ENCODE assay signal across 1 cellular context in genomic region chr3:9349321-9350117, GRCh38.
TF ChIP-seq lines count a peak whose summit lies in the region.

No MANE protein-coding gene starts in this region.

TF ChIP-seq in HepG2, 621 proteins besides CTCF, POLR2A, EP300 and RAD21 (continued from another document):
- TF ChIP-seq USF2 (IDR thresholded peaks at IDR 0.05; ENCODE audit: low read depth, low read length) (no peak), USF2 (CRISPR knock-in tag; IDR thresholded peaks at IDR 0.05; ENCODE audit: borderline replicate concordance) (no peak), POGK (CRISPR knock-in tag; conservative IDR thresholded peaks at IDR 0.05) (no peak), ZFP36L1 (CRISPR knock-in tag; IDR thresholded peaks at IDR 0.05) (no peak), TEAD3 (CRISPR knock-in tag; optimal IDR thresholded peaks at IDR 0.05; ENCODE audit: borderline replicate concordance) (no peak), E2F1 (CRISPR knock-in tag; IDR thresholded peaks at IDR 0.05) (no peak), ZNF503 (CRISPR knock-in tag; IDR thresholded peaks at IDR 0.05) (no peak), ZBTB43 (CRISPR knock-in tag; conservative IDR thresholded peaks at IDR 0.05) (no peak), ZNF552 (CRISPR knock-in tag; IDR thresholded peaks at IDR 0.05; ENCODE audit: borderline replicate concordance) (no peak), FOSL1 (CRISPR knock-in tag; IDR thresholded peaks at IDR 0.05; ENCODE audit: borderline replicate concordance) (no peak), ZGPAT (CRISPR knock-in tag; IDR thresholded peaks at IDR 0.05) (no peak), KDM4B (CRISPR knock-in tag; IDR thresholded peaks at IDR 0.05) (no peak), ZNF562 (CRISPR knock-in tag; IDR thresholded peaks at IDR 0.05; ENCODE audit: borderline replicate concordance) (no peak)
